8 cellular contexts compared by ENCODE assay signal in the genomic region with DNA sequence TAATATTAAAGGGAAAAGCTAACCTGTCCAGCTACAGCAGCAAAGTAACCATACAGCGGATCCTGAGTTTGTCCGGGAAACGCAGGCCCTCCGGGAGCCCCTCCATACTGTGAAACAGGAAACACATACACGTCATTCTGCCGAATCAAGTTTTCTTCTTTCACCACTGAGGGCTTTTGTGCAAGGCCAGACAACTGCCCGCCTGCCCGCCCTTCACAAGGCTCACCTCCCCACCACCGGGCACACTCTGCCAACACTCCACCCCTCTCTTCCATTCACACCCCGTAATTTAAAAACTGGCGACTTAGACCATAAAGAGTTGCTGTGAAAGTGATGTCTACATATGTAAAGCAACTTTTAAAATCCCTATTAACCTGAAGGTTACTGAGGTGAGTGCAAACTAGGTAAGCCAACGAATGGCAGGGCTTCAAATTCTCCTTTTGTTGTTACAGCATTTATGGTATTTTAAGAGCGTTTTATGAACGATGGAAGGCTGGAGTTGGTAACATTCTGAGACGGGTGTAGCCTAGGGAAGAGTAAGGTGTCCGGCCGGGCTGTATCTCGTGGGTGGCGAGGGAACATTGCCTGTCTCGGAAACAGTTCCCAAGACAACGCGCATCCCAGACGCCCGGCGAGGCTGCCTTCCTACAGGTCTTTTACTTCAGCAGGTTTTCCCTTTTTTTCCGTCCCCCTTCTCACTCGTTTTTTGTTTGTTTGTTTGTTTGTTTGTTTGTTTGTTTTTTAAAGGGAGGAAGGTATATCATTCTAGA. TPM values are rescaled to one million over a fixed set of nuclear protein-coding genes. Genes with fewer than 3 reads are reported as not detected.
DNase-seq lines count a peak whose midpoint lies in the region; ATAC-seq and TF ChIP-seq lines count a peak whose summit lies in the region.

No MANE protein-coding gene starts in this region.

- no peak overlapping the region for H2BK5ac ChIP-seq in trophoblast cell (ENCODE audit: low read depth, low read length, poor library complexity)

- no peak overlapping the region for H2AFZ ChIP-seq in trophoblast cell (ENCODE audit: insufficient read depth, low read length, poor library complexity)

- peaks cover 29% of the 10 kb centered on the region for H3K36me3 ChIP-seq in adipocyte (ENCODE audit: control insufficient read depth, insufficient read depth, low read length, severe bottlenecking)
- peaks cover 5% of the 10 kb centered on the region for H3K36me3 ChIP-seq in cardiac muscle cell
- H3K36me3 ChIP-seq in trophoblast cell (ENCODE audit: control insufficient read depth in 1 of 2, insufficient read depth in 2 of 2, low read length in 2 of 2): peaks cover 6 to 7% of the 10 kb centered on the region in 2 experiments

- peaks cover 5% of the 10 kb centered on the region for H3K79me2 ChIP-seq in trophoblast cell (ENCODE audit: control insufficient read depth, insufficient read depth, low read length, poor library complexity)

- H3K18ac ChIP-seq in trophoblast cell (ENCODE audit: low read length): no peak overlapping the region

- H3K9me3 ChIP-seq in adipocyte (ENCODE audit: control insufficient read depth, low read length): no peaks in the 10 kb centered on the region
- no peaks in the 10 kb centered on the region for H3K9me3 ChIP-seq in cardiac muscle cell (ENCODE audit: low read depth)
- H3K9me3 ChIP-seq in trophoblast cell (ENCODE audit: insufficient read depth, low read depth, low read length): no peaks in the 10 kb centered on the region

- H2BK12ac ChIP-seq in trophoblast cell (ENCODE audit: low read length): no peak overlapping the region

- H4K8ac ChIP-seq in trophoblast cell (ENCODE audit: low read depth, low read length): no peak overlapping the region

- peak overlapping the region; percentile 98 for H3K4me3 ChIP-seq in adipocyte (ENCODE audit: low read length)
- peak overlapping the region; percentile 94 for H3K4me3 ChIP-seq in cardiac muscle cell
- peak overlapping the region; percentile 66 for H3K4me3 ChIP-seq in trophoblast cell (ENCODE audit: low read depth, low read length)

- no peak for TF ChIP-seq CTCF in cardiac muscle cell (IDR thresholded peaks at IDR 0.05; ENCODE audit: low read depth, low read length)

- H3K27ac ChIP-seq in cardiac muscle cell (peak overlapping the region; percentile 99), trophoblast cell (ENCODE audit: low read depth, low read length) (no peak overlapping the region)

- peaks cover 5% of the 10 kb centered on the region for H3K79me1 ChIP-seq in trophoblast cell (ENCODE audit: low read length)

- no peak overlapping the region for H2AK5ac ChIP-seq in trophoblast cell (ENCODE audit: low read length)

- WGBS in trophoblast cell (ENCODE audit: extremely low coverage, insufficient coverage, insufficient read length): no CpG with 5 or more reads among the region's 27 CpGs

- no peaks in the 10 kb centered on the region for H3K27me3 ChIP-seq in adipocyte (replicated peaks; ENCODE audit: control insufficient read depth, insufficient read depth, low read length)
- no peaks in the 10 kb centered on the region for H3K27me3 ChIP-seq in cardiac muscle cell
- no peaks in the 10 kb centered on the region for H3K27me3 ChIP-seq in trophoblast cell (ENCODE audit: insufficient read depth, low read length)

- H3K4me2 ChIP-seq in trophoblast cell (ENCODE audit: low read length): peak overlapping the region; percentile 61

- no peak overlapping the region for H3K14ac ChIP-seq in trophoblast cell (ENCODE audit: low read length)

- no peak overlapping the region for H3K23ac ChIP-seq in trophoblast cell (ENCODE audit: low read length)

- no peak overlapping the region for H4K91ac ChIP-seq in trophoblast cell (ENCODE audit: low read depth, low read length)

- H3K4me1 ChIP-seq in adipocyte (ENCODE audit: control insufficient read depth, insufficient read depth, low read length) (peaks cover 26% of the 10 kb centered on the region), cardiac muscle cell (ENCODE audit: low read depth) (peaks cover 43% of the 10 kb centered on the region), trophoblast cell (ENCODE audit: control insufficient read depth in 1 of 2, insufficient read depth in 2 of 2, low read length in 2 of 2) (peaks cover 5% of the 10 kb centered on the region in 2 experiments)

- H3K4ac ChIP-seq in trophoblast cell (ENCODE audit: low read depth, low read length): no peak overlapping the region

- DNase-seq in DMS79 (lab: John Stamatoyannopoulos, UW) (peak; percentile 75), RPMI8226 (peak; percentile 79), adipocyte (ENCODE audit: low read depth) (peak; percentile 77), cardiac muscle cell (ENCODE audit: low read depth in 1 of 2, low spot score in 1 of 2) (peak; percentile 71 to 74), trophoblast cell (peak in 1 of 2 donors; percentile 36), left lobe of liver (ENCODE audit: low spot score) (no peak)

- H4K12ac ChIP-seq in trophoblast cell (ENCODE audit: low read depth, low read length): no peak overlapping the region

- H3K9ac ChIP-seq in adipocyte (ENCODE audit: low read length) (peak overlapping the region; percentile 95), trophoblast cell (ENCODE audit: low read length) (no peak overlapping the region)

- ATAC-seq in GM21360 (IDR thresholded peaks at IDR 0.05; ENCODE audit: unreplicated experiment): peak; percentile 23
- peak; percentile 13 for ATAC-seq in HG03575 (IDR thresholded peaks at IDR 0.05; ENCODE audit: extremely low read depth, insufficient number of reproducible peaks, low FRiP score, unreplicated experiment)
- ATAC-seq in left lobe of liver: no peak

- no peak overlapping the region for H2BK120ac ChIP-seq in trophoblast cell (ENCODE audit: insufficient read depth, low read length, poor library complexity)

RNA-seq across cellular contexts. Expression of gene SRI, which starts 0.8 kb away (rescaled TPM):
- total RNA-seq in cardiac muscle cell: 99.4 and 115 TPM in 2 replicates
- 348 and 458 TPM in 2 replicates for polyA plus RNA-seq in cardiac muscle cell
- polyA plus RNA-seq in trophoblast cell (2013): 82.4 and 82.5 TPM in 2 replicates
- 17.4 TPM for total RNA-seq in left lobe of liver
